Comparison of ENCODE assay signal across 5 cellular contexts in the genomic region with DNA sequence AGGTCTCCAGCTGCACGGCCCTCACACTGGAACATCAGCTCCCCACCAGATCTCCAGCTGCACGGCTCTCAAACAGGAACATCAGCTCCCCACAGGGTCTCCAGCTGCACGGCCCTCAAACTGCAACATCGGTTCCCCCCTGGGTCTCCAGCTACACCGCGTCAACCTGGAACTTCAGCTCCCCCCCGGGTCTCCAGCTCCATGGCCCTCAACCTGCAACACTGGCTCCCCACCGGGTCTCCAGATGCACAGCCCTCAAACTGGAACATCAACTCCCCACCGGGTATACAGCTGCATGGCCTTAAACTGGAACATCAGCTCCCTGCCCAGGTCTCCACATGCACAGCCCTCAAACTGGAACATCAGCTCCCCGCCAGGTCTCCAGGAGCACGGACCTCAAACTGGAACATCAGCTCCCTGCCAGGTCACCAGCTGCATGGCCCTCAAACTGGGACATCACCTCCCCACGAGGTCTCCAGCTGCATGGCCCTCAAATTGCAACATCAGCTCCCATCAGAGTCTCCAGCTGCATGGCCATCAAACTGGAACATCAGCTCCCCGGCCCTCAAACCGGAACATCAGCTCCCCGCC.
A peak's percentile ranks its signal among the peaks of the same experiment; 100 is the strongest.
DNase-seq lines count a peak whose midpoint lies in the region; ATAC-seq and TF ChIP-seq lines count a peak whose summit lies in the region.
"Not testable (repeated sequence)": the region's sequence is repeated elsewhere in the genome, so short reads cannot be mapped to it uniquely, and the experiment has no call there.

No MANE protein-coding gene starts in this region.

- TF ChIP-seq POLR2A in esophagus muscularis mucosa (IDR thresholded peaks at IDR 0.05; ENCODE audit: low read depth); sigmoid colon (IDR thresholded peaks at IDR 0.05): not testable (repeated sequence)

- H2AK5ac ChIP-seq in H9 (ENCODE audit: insufficient read length, low read length), result not testable (repeated sequence)

- H3K9me3 ChIP-seq in H9 (ENCODE audit: control insufficient read depth, low read depth, low read length); esophagus muscularis mucosa; sigmoid colon: not testable (repeated sequence)

- H2BK20ac ChIP-seq in H9 (ENCODE audit: low read depth, low read length, poor library complexity, severe bottlenecking), result not testable (repeated sequence)

- H3K27ac Mint-ChIP-seq in H9; activated CD4-positive, alpha-beta T cell treated with anti-CD3 and anti-CD28 coated beads, Interleukin-2, amount 10 ng/mL, durations not matched to agents 24 days and 14 days: not testable (repeated sequence)

- not testable (repeated sequence) for H2BK12ac ChIP-seq in H9 (ENCODE audit: insufficient read length, low read depth, low read length)

- H3K4me1 ChIP-seq in H9 (ENCODE audit: insufficient read depth, low read length); esophagus muscularis mucosa; sigmoid colon: not testable (repeated sequence)

- not testable (repeated sequence) for H3K4me2 ChIP-seq in H9 (ENCODE audit: insufficient read depth, insufficient read length, low read length)

- not testable (repeated sequence) for H3K27ac ChIP-seq in H9 (ENCODE audit: insufficient read length, low read depth, low read length); esophagus muscularis mucosa (replicated peaks in 1 of 4); sigmoid colon

- not testable (repeated sequence) for H3K9ac ChIP-seq in H9 (ENCODE audit: extremely low read depth, insufficient read length, low read length)

- H3K9me3 Mint-ChIP-seq in H9, result peaks cover 12 to 15% of the 10 kb centered on the region in 2 experiments; a peak in 4 of 5 replicates
- H3K9me3 Mint-ChIP-seq in activated CD4-positive, alpha-beta T cell treated with anti-CD3 and anti-CD28 coated beads, Interleukin-2, amount 10 ng/mL, durations not matched to agents 24 days and 14 days, result not testable (repeated sequence)

- not testable (repeated sequence) for H3K4me1 Mint-ChIP-seq in H9; activated CD4-positive, alpha-beta T cell treated with anti-CD3 and anti-CD28 coated beads, Interleukin-2, amount 10 ng/mL, durations not matched to agents 24 days and 14 days

- TF ChIP-seq EP300 in esophagus muscularis mucosa (IDR thresholded peaks at IDR 0.05); sigmoid colon (IDR thresholded peaks at IDR 0.05): not testable (repeated sequence)

- not testable (repeated sequence) for H3K14ac ChIP-seq in H9 (ENCODE audit: insufficient read depth, low read length)

- H4K91ac ChIP-seq in H9 (ENCODE audit: insufficient read length, low read depth, low read length), result not testable (repeated sequence)

- not testable (repeated sequence) for H3K23me2 ChIP-seq in H9 (ENCODE audit: insufficient read length, low read depth, low read length, poor library complexity, severe bottlenecking)

- intact Hi-C loops in activated CD4-positive, alpha-beta T cell treated with anti-CD3 and anti-CD28 coated beads, Interleukin-2, amount 10 ng/mL, durations not matched to agents 24 days and 14 days (cut with micrococcal nuclease); sigmoid colon (cut with DNase I): not testable (repeated sequence)
- intact Hi-C loops in esophagus muscularis mucosa (cut with DNase I), result loop anchor here (10.0 kb wide), 1 partner anchor 56 kb away; no protein-coding TSS in a partner anchor

- H3K36me3 ChIP-seq in esophagus muscularis mucosa, sigmoid colon: not testable (repeated sequence)

- peaks cover 4 to 16% (median 10%) of the 10 kb centered on the region in 3 experiments; a peak in 6 of 7 replicates for H3K36me3 Mint-ChIP-seq in H9 (ENCODE audit: insufficient read depth in 1 of 3, low read depth in 3 of 3)
- H3K36me3 Mint-ChIP-seq in activated CD4-positive, alpha-beta T cell treated with anti-CD3 and anti-CD28 coated beads, Interleukin-2, amount 10 ng/mL, durations not matched to agents 24 days and 14 days (ENCODE audit: low read depth), result not testable (repeated sequence)

- H3K18ac ChIP-seq in H9 (ENCODE audit: insufficient read length, low read depth, low read length), result not testable (repeated sequence)

- H4K5ac ChIP-seq in H9 (ENCODE audit: insufficient read length, low read depth, low read length), result not testable (repeated sequence)

- TF ChIP-seq CTCF in H9 (conservative IDR thresholded peaks at IDR 0.05); esophagus muscularis mucosa (IDR thresholded peaks at IDR 0.05); sigmoid colon (IDR thresholded peaks at IDR 0.05): not testable (repeated sequence)

- not testable (repeated sequence) for H4K20me1 ChIP-seq in H9 (ENCODE audit: control insufficient read depth, insufficient read depth, insufficient read length)

- H3K79me2 ChIP-seq in H9 (ENCODE audit: insufficient read depth, low read length), result not testable (repeated sequence)

- H2BK15ac ChIP-seq in H9 (ENCODE audit: low read depth, low read length), result not testable (repeated sequence)

- WGBS in H9 (ENCODE audit: extremely low coverage, insufficient read length, low lambda C conversion rate), result no CpG with 5 or more reads among the region's 15 CpGs
- WGBS in esophagus muscularis mucosa, result 90% methylated on average over 8 of the region's 15 CpGs
- WGBS in sigmoid colon, 2 donors, result 83 to 89% methylated on average over 15 of the region's 15 CpGs

- not testable (repeated sequence) for H3K4me3 Mint-ChIP-seq in H9; activated CD4-positive, alpha-beta T cell treated with anti-CD3 and anti-CD28 coated beads, Interleukin-2, amount 10 ng/mL, durations not matched to agents 24 days and 14 days

- ATAC-seq in left lobe of liver, result not testable (repeated sequence)

- not testable (repeated sequence) for H2AFZ ChIP-seq in H9 (ENCODE audit: low read length)

- H2BK5ac ChIP-seq in H9 (ENCODE audit: insufficient read length, low read length), result not testable (repeated sequence)

- not testable (repeated sequence) for H4K8ac ChIP-seq in H9 (replicated peaks; ENCODE audit: insufficient read length, low read depth, low read length)

- H3K4me3 ChIP-seq in esophagus muscularis mucosa, sigmoid colon: not testable (repeated sequence)

- H3K79me1 ChIP-seq in H9 (ENCODE audit: insufficient read depth, low read depth, low read length, poor library complexity, severe bottlenecking), result not testable (repeated sequence)

- H3K27me3 Mint-ChIP-seq in H9 (ENCODE audit: low read depth), result peaks cover 24% of the 10 kb centered on the region
- H3K27me3 Mint-ChIP-seq in activated CD4-positive, alpha-beta T cell treated with anti-CD3 and anti-CD28 coated beads, Interleukin-2, amount 10 ng/mL, durations not matched to agents 24 days and 14 days, result not testable (repeated sequence)

- not testable (repeated sequence) for H3T11ph ChIP-seq in H9 (ENCODE audit: low read length)

- not testable (repeated sequence) for H3K4ac ChIP-seq in H9 (ENCODE audit: low read depth, low read length)

- not testable (repeated sequence) for H3K23ac ChIP-seq in H9 (ENCODE audit: insufficient read length, low read depth, low read length)

- not testable (repeated sequence) for H3K56ac ChIP-seq in H9 (ENCODE audit: insufficient read length, low read depth, low read length)

- H2BK120ac ChIP-seq in H9 (ENCODE audit: low read depth, low read length, poor library complexity, severe bottlenecking), result not testable (repeated sequence)

- DNase-seq in H9, result peak; percentile 12
- peak; percentile 49 for DNase-seq in activated CD4-positive, alpha-beta T cell treated with anti-CD3 and anti-CD28 coated beads, Interleukin-2, amount 10 ng/mL, durations not matched to agents 24 days and 14 days
- DNase-seq in esophagus muscularis mucosa (ENCODE audit: extremely low spot score), result peak; percentile 81
- peak; percentile 35 for DNase-seq in left lobe of liver (ENCODE audit: low spot score)
- DNase-seq in sigmoid colon, result peak; percentile 50

- not testable (repeated sequence) for H3K27me3 ChIP-seq in H9 (ENCODE audit: insufficient read depth, low read length)
- H3K27me3 ChIP-seq in esophagus muscularis mucosa (peaks cover 0 to 21% (median 0%) of the 10 kb centered on the region in 4 donors), sigmoid colon (peaks cover 0 to 14% (median 0%) of the 10 kb centered on the region in 3 donors)

Comparison
In these comparisons a context has a peak if more than half of its experiments do, and no peak if none do; other contexts are left out.
1. DNase-seq: peak in every context shown above with its lines; median percentile 81 in esophagus muscularis mucosa; 50 in sigmoid colon; 49 in activated CD4-positive, alpha-beta T cell treated with anti-CD3 and anti-CD28 coated beads, Interleukin-2, amount 10 ng/mL, durations not matched to agents 24 days and 14 days; 35 in left lobe of liver; 12 in H9.